In genomic region chr5:14351845-14352712, GRCh38 we compare ENCODE assay signal across 8 cellular contexts.
A peak's percentile ranks its signal among the peaks of the same experiment; 100 is the strongest.
DNase-seq lines count a peak whose midpoint lies in the region; ATAC-seq and TF ChIP-seq lines count a peak whose summit lies in the region.

No MANE protein-coding gene starts in this region.

- no peak overlapping the region for H3K4me3 ChIP-seq in trophoblast cell (ENCODE audit: low read depth, low read length)
- H3K4me3 ChIP-seq in upper lobe of right lung, result no peak overlapping the region

- in situ Hi-C loops in G401 (cut with HindIII; ENCODE audit: low sequenced_read_pairs), result loop anchor here (25.0 kb wide), 1 partner anchor 365 kb away; no protein-coding TSS in a partner anchor

- H3K9ac ChIP-seq in trophoblast cell (ENCODE audit: low read length), result no peak overlapping the region

- H3K14ac ChIP-seq in trophoblast cell (ENCODE audit: low read length), result no peak overlapping the region

- no peak overlapping the region for H3K4me2 ChIP-seq in trophoblast cell (ENCODE audit: low read length)

- no peak overlapping the region for H2BK12ac ChIP-seq in trophoblast cell (ENCODE audit: low read length)

- H3K18ac ChIP-seq in trophoblast cell (ENCODE audit: low read length), result no peak overlapping the region

- H3K27ac ChIP-seq in foreskin keratinocyte (no peak overlapping the region), trophoblast cell (ENCODE audit: low read depth, low read length) (no peak overlapping the region), upper lobe of right lung (no peak overlapping the region)

- H4K8ac ChIP-seq in trophoblast cell (ENCODE audit: low read depth, low read length), result no peak overlapping the region

- peak; percentile 83 for TF ChIP-seq CTCF in foreskin keratinocyte (conservative IDR thresholded peaks at IDR 0.05)
- TF ChIP-seq CTCF in upper lobe of right lung (IDR thresholded peaks at IDR 0.05), result peak; percentile 99

- H4K12ac ChIP-seq in trophoblast cell (ENCODE audit: low read depth, low read length), result no peak overlapping the region

- no peak overlapping the region for H2AK5ac ChIP-seq in trophoblast cell (ENCODE audit: low read length)

- no peak overlapping the region for H3K23ac ChIP-seq in trophoblast cell (ENCODE audit: low read length)

- H3K9me3 ChIP-seq in trophoblast cell (ENCODE audit: insufficient read depth, low read depth, low read length) (peaks cover 3% of the 10 kb centered on the region), upper lobe of right lung (no peaks in the 10 kb centered on the region)

- no CpG with 5 or more reads among the region's 7 CpGs for WGBS in trophoblast cell (ENCODE audit: extremely low coverage, insufficient coverage, insufficient read length)

- peaks cover 5% of the 10 kb centered on the region for H3K4me1 ChIP-seq in foreskin keratinocyte
- H3K4me1 ChIP-seq in trophoblast cell (ENCODE audit: control insufficient read depth in 1 of 2, insufficient read depth in 2 of 2, low read length in 2 of 2), result no peaks in the 10 kb centered on the region
- peaks cover 3% of the 10 kb centered on the region for H3K4me1 ChIP-seq in upper lobe of right lung

- H3K27me3 ChIP-seq in foreskin keratinocyte (no peaks in the 10 kb centered on the region), trophoblast cell (ENCODE audit: insufficient read depth, low read length) (no peaks in the 10 kb centered on the region), upper lobe of right lung (no peaks in the 10 kb centered on the region)

- no peak overlapping the region for H2BK5ac ChIP-seq in trophoblast cell (ENCODE audit: low read depth, low read length, poor library complexity)

- peak; percentile 86 for ATAC-seq in GM21825 (IDR thresholded peaks at IDR 0.05; ENCODE audit: unreplicated experiment)
- peak; percentile 94 for ATAC-seq in foreskin keratinocyte
- peak; percentile 97 for ATAC-seq in upper lobe of right lung

- H3K4ac ChIP-seq in trophoblast cell (ENCODE audit: low read depth, low read length), result no peak overlapping the region

- intact Hi-C loops in upper lobe of right lung (cut with DNase I), result no loop called here

- H2AFZ ChIP-seq in trophoblast cell (ENCODE audit: insufficient read depth, low read length, poor library complexity), result no peak overlapping the region

- H3K36me3 ChIP-seq in trophoblast cell (ENCODE audit: control insufficient read depth in 1 of 2, insufficient read depth in 2 of 2, low read length in 2 of 2) (peaks cover 13 to 43% of the 10 kb centered on the region in 2 experiments), upper lobe of right lung (peaks cover 8% of the 10 kb centered on the region)

- DNase-seq in G401 (ENCODE audit: low spot score) (peak; percentile 87), Kasumi-1 (lab: John Stamatoyannopoulos, UW) (peak; percentile 77 to 82), RPMI8226 (peak; percentile 63), foreskin keratinocyte (peak in 1 of 2 donors; percentile 30), trophoblast cell (peak; percentile 58 to 83), upper lobe of right lung (peak; percentile 73)
- peak; percentile 25 for DNase-seq in activated T-helper 9 cell treated with anti-CD3 and anti-CD28 coated beads, Interleukin-2, amount 50 U/mL, for 16 hours (ENCODE audit: low read depth)

- no peaks in the 10 kb centered on the region for H3K79me2 ChIP-seq in trophoblast cell (ENCODE audit: control insufficient read depth, insufficient read depth, low read length, poor library complexity)

- H3K79me1 ChIP-seq in trophoblast cell (ENCODE audit: low read length), result no peaks in the 10 kb centered on the region

- no peak overlapping the region for H4K91ac ChIP-seq in trophoblast cell (ENCODE audit: low read depth, low read length)

- no peak overlapping the region for H2BK120ac ChIP-seq in trophoblast cell (ENCODE audit: insufficient read depth, low read length, poor library complexity)
